15 cellular contexts compared by ENCODE assay signal in genomic region chr15:53979051-53979788, GRCh38. TPM values are rescaled to one million over a fixed set of nuclear protein-coding genes. Genes with fewer than 3 reads are reported as not detected.
DNase-seq lines count a peak whose midpoint lies in the region; ATAC-seq, FAIRE-seq and TF ChIP-seq lines count a peak whose summit lies in the region.
"Had no signal": no experiment of that assay in that cellular context is flagged by ENCODE, and none has a peak within 500 bp of the region (broad histone marks: within the 10 kb centered on the region; RNA-seq: fewer than 3 reads in every experiment).

No MANE protein-coding gene starts in this region.

- no peaks in the 10 kb centered on the region for H3K9me1 ChIP-seq in keratinocyte (ENCODE audit: control insufficient read depth, extremely low read depth, insufficient read depth, low read length)

- TF ChIP-seq POLR2A in gastrocnemius medialis (IDR thresholded peaks at IDR 0.05), result no peak

- no peaks in the 10 kb centered on the region for H4K20me1 ChIP-seq in GM23338 (replicated peaks; ENCODE audit: insufficient read depth)
- no peaks in the 10 kb centered on the region for H4K20me1 ChIP-seq in keratinocyte (ENCODE audit: control insufficient read depth, extremely low read depth, insufficient read depth, low read length)
- H4K20me1 ChIP-seq in Karpas-422 (ENCODE audit: insufficient read depth, low read depth, low read length), result no peaks in the 10 kb centered on the region

- intact Hi-C loops in gastrocnemius medialis (cut with DNase I; ENCODE audit: low total_unique reads), result loop anchor here (5.0 to 10.0 kb wide), 2 partner anchors 108 to 296 kb away; no protein-coding TSS in a partner anchor

- peaks cover 12% of the 10 kb centered on the region for H3K27me3 Mint-ChIP-seq in GM23338 (ENCODE audit: insufficient read depth, low read depth, poor library complexity)
- peaks cover 30% of the 10 kb centered on the region for H3K27me3 Mint-ChIP-seq in brain

- peaks cover 4% of the 10 kb centered on the region; the same call in 1 of the 3 replicates for H3K4me1 Mint-ChIP-seq in GM23338
- peaks cover 29% of the 10 kb centered on the region for H3K4me1 Mint-ChIP-seq in brain

- H3K9me3 Mint-ChIP-seq in GM23338 (peaks cover 22% of the 10 kb centered on the region), brain (peaks cover 0 to 3% (median 0%) of the 10 kb centered on the region in 5 experiments)

- no peak for DNase-seq in GM23338 (ENCODE audit: low spot score)
- DNase-seq in keratinocyte (ENCODE audit: low read depth, low spot score), result no peak
- DNase-seq in gastrocnemius medialis, result no peak
- no peak for DNase-seq in NCI-H2029 treated with DMSO at 0.1 percent for 48 hours (lab: John Stamatoyannopoulos, UW)
- no peak for DNase-seq in Karpas-422
- DNase-seq in NOMO-1 treated with dmso at 0.1 percent for 144 hours (lab: John Stamatoyannopoulos, UW; ENCODE audit: unreplicated experiment), result no peak
- no peak for DNase-seq in hepatic stellate cell (ENCODE audit: low spot score)
- DNase-seq: effector CD4-positive, alpha-beta T cell; lower lobe of right lung; naive thymus-derived CD4-positive, alpha-beta T cell had no signal

- TF ChIP-seq CTCF in GM23338 (conservative IDR thresholded peaks at IDR 0.05; ENCODE audit: low read depth in 2 of 2) (no peak), brain (conservative IDR thresholded peaks at IDR 0.05) (no peak), keratinocyte (optimal IDR thresholded peaks at IDR 0.05 in 1 of 3, IDR thresholded peaks at IDR 0.05 in 1 of 3, conservative IDR thresholded peaks at IDR 0.05 in 1 of 3; ENCODE audit: extremely low read depth in 1 of 3, insufficient read depth in 2 of 3, low read length in 3 of 3) (no peak), gastrocnemius medialis (IDR thresholded peaks at IDR 0.05 in 4 of 5, conservative IDR thresholded peaks at IDR 0.05 in 1 of 5) (no peak)

- no peak for FAIRE-seq in keratinocyte (lab: Jason Lieb, UNC)

- in situ Hi-C loops in gastrocnemius medialis (cut with MboI; ENCODE audit: low sequenced_read_pairs in 4 of 4), result no loop called here

- ATAC-seq in GM23338, result no peak
- no peak for ATAC-seq in gastrocnemius medialis
- ATAC-seq: naive thymus-derived CD4-positive, alpha-beta T cell had no signal

- peak overlapping the region; percentile 47 for H3K4me3 ChIP-seq in GM23338
- peak overlapping the region in 1 of 3 experiments; percentile 47 for H3K4me3 ChIP-seq in keratinocyte (ENCODE audit: control insufficient read depth in 2 of 3, extremely low read depth in 1 of 3, insufficient read depth in 2 of 3, low read depth in 1 of 3, low read length in 3 of 3)
- H3K4me3 ChIP-seq in gastrocnemius medialis, result peak overlapping the region; percentile 41 to 53 (median 48)
- no peak overlapping the region for H3K4me3 ChIP-seq in Karpas-422 (ENCODE audit: low read length)

- H2AFZ ChIP-seq in GM23338 (peak overlapping the region; percentile 63; the same call in 1 of the 2 replicates), keratinocyte (ENCODE audit: control insufficient read depth, low read length) (no peak overlapping the region), Karpas-422 (ENCODE audit: low read length) (no peak overlapping the region)

- H3F3A ChIP-seq in GM23338 (replicated peaks; ENCODE audit: low read depth), result no peaks in the 10 kb centered on the region

- H3K4me2 ChIP-seq in GM23338, result peak overlapping the region; percentile 71
- peak overlapping the region; percentile 77 for H3K4me2 ChIP-seq in keratinocyte (ENCODE audit: control insufficient read depth, extremely low read depth, insufficient read depth, low read depth, low read length)
- no peak overlapping the region for H3K4me2 ChIP-seq in Karpas-422 (ENCODE audit: low read depth, low read length, poor library complexity, severe bottlenecking)

- H3K27ac Mint-ChIP-seq in GM23338 (no peak overlapping the region), brain (peak overlapping the region; percentile 51 to 85 (median 75))
- H3K27ac Mint-ChIP-seq: activated naive CD8-positive, alpha-beta T cell; naive thymus-derived CD4-positive, alpha-beta T cell had no signal

- no peaks in the 10 kb centered on the region for H3K9me2 ChIP-seq in GM23338 (ENCODE audit: insufficient read depth)
- no peaks in the 10 kb centered on the region; the same call in 1 of the 2 replicates for H3K9me2 ChIP-seq in Karpas-422 (replicated peaks; ENCODE audit: insufficient read depth, low read length)

- no peak overlapping the region for H3K9ac ChIP-seq in keratinocyte (ENCODE audit: control insufficient read depth, extremely low read depth, insufficient read depth, low read length)
- H3K9ac ChIP-seq in Karpas-422 (ENCODE audit: low read length), result no peak overlapping the region

- H3K27ac ChIP-seq in GM23338 (ENCODE audit: low read depth), result no peak overlapping the region
- no peak overlapping the region for H3K27ac ChIP-seq in keratinocyte (ENCODE audit: control insufficient read depth, insufficient read depth, low read length)
- H3K27ac ChIP-seq in gastrocnemius medialis, result peak overlapping the region; percentile 23 to 75 (median 70)
- no peak overlapping the region for H3K27ac ChIP-seq in Karpas-422 (ENCODE audit: low read length)
- H3K27ac ChIP-seq: lower lobe of right lung had no signal

- no peaks in the 10 kb centered on the region; the same call in 1 of the 2 replicates for H3K4me1 ChIP-seq in GM23338 (ENCODE audit: insufficient read depth)
- H3K4me1 ChIP-seq in keratinocyte (ENCODE audit: control insufficient read depth, extremely low read depth, insufficient read depth, low read length), result peaks cover 4% of the 10 kb centered on the region
- no peaks in the 10 kb centered on the region for H3K4me1 ChIP-seq in gastrocnemius medialis
- H3K4me1 ChIP-seq in Karpas-422 (ENCODE audit: low read length), result no peaks in the 10 kb centered on the region

- H3K36me3 ChIP-seq in GM23338 (ENCODE audit: insufficient read depth) (no peaks in the 10 kb centered on the region), keratinocyte (ENCODE audit: control insufficient read depth in 2 of 2, extremely low read depth in 1 of 2, insufficient read depth in 2 of 2, low read length in 2 of 2) (no peaks in the 10 kb centered on the region), gastrocnemius medialis (no peaks in the 10 kb centered on the region), Karpas-422 (ENCODE audit: insufficient read depth, low read length) (no peaks in the 10 kb centered on the region)
- H3K36me3 ChIP-seq: lower lobe of right lung had no signal

- H3K79me2 ChIP-seq in GM23338 (replicated peaks; ENCODE audit: insufficient read depth) (no peaks in the 10 kb centered on the region), keratinocyte (ENCODE audit: control insufficient read depth, insufficient read depth, low read length) (no peaks in the 10 kb centered on the region), Karpas-422 (ENCODE audit: low read length) (no peaks in the 10 kb centered on the region)

- no peaks in the 10 kb centered on the region for H3K36me3 Mint-ChIP-seq in GM23338 (ENCODE audit: low read depth)
- no peaks in the 10 kb centered on the region for H3K36me3 Mint-ChIP-seq in brain
- H3K36me3 Mint-ChIP-seq: activated naive CD8-positive, alpha-beta T cell; naive thymus-derived CD4-positive, alpha-beta T cell had no signal

- H3K4me3 Mint-ChIP-seq in GM23338 (peak overlapping the region; percentile 81), brain (peak overlapping the region; percentile 90 to 91 (median 90))
- H3K4me3 Mint-ChIP-seq: naive thymus-derived CD4-positive, alpha-beta T cell had no signal

- H3K27me3 ChIP-seq in GM23338 (ENCODE audit: insufficient read depth) (peaks cover 15% of the 10 kb centered on the region), keratinocyte (ENCODE audit: control insufficient read depth, extremely low read depth, insufficient read depth, low read length) (peaks cover 19% of the 10 kb centered on the region), gastrocnemius medialis (no peaks in the 10 kb centered on the region), Karpas-422 (ENCODE audit: low read length) (no peaks in the 10 kb centered on the region)

- H3K9me3 ChIP-seq in keratinocyte (ENCODE audit: control insufficient read depth, low read depth, low read length) (no peaks in the 10 kb centered on the region), gastrocnemius medialis (no peaks in the 10 kb centered on the region), Karpas-422 (ENCODE audit: low read length) (peaks cover 4% of the 10 kb centered on the region; the same call in 1 of the 2 replicates)
- H3K9me3 ChIP-seq: lower lobe of right lung had no signal

- dilution Hi-C loops in keratinocyte (cut with MboI; ENCODE audit: extremely low pct_ligation_motif_present, low sequenced_read_pairs), result no loop called here

TF ChIP-seq in GM23338, 12 proteins besides CTCF, POLR2A, EP300 and RAD21 (continues in another document):
- TF ChIP-seq POLR2AphosphoS5 (IDR thresholded peaks at IDR 0.05; ENCODE audit: low read depth), result no peak

RNA-seq across cellular contexts. Expression of gene UNC13C, which starts 1.0 kb away (rescaled TPM):
- total RNA-seq in GM23338 (2014; rRNA removed; shearing (Covaris generic)), result 0.03 and 0.58 TPM in 2 replicates
- 0.16 TPM in 1 of 2 replicates, not detected in the other for polyA plus RNA-seq in GM23338 (2016; fragmentation: Nextera tagmentation; extraction: Ambion mirVana)
- polyA plus RNA-seq in brain (ENCODE audit: insufficient read depth, low read depth, low replicate concordance), result 0.46 TPM
- polyA plus RNA-seq in keratinocyte, result 0.04 TPM in 1 of 3 replicates, not detected in the others
- 0.15 TPM for polyA plus RNA-seq in keratinocyte (2011; ENCODE audit: low read depth)
- polyA plus RNA-seq in keratinocyte (2011; cell fraction: cytosol; rRNA removed), result not detected in 2 replicates
- not detected in 2 replicates for polyA plus RNA-seq in keratinocyte (2011; cell fraction: nucleus; rRNA removed)
- not detected in 2 replicates for polyA plus RNA-seq in keratinocyte (2012; ENCODE audit: low replicate concordance)
- not detected in 3 replicates for polyA minus RNA-seq in keratinocyte
- not detected for polyA minus RNA-seq in keratinocyte (2011; cell fraction: cytosol; rRNA and poly(A)+ RNA removed)
- polyA minus RNA-seq in keratinocyte (2011; cell fraction: nucleus; rRNA and poly(A)+ RNA removed), result not detected in 2 replicates
- 1 to 10 TPM; 2.5 to 6.6 (median 3.6) TPM for total RNA-seq in gastrocnemius medialis
- total RNA-seq in Karpas-422 (2014; rRNA removed; shearing (Covaris generic); ENCODE audit: low replicate concordance), result not detected in 2 replicates
- total RNA-seq: H4; HT-29; naive thymus-derived CD4-positive, alpha-beta T cell; SK-MEL-5 had no signal
- polyA plus RNA-seq: naive thymus-derived CD4-positive, alpha-beta T cell had no signal

Comparison
In these comparisons a context has a peak if more than half of its experiments do, and no peak if none do; other contexts are left out.
1. H3K27ac ChIP-seq: peak in gastrocnemius medialis (4 of 4); none in GM23338 (single experiment), keratinocyte (single experiment) and Karpas-422 (single experiment).